In the genomic region with DNA sequence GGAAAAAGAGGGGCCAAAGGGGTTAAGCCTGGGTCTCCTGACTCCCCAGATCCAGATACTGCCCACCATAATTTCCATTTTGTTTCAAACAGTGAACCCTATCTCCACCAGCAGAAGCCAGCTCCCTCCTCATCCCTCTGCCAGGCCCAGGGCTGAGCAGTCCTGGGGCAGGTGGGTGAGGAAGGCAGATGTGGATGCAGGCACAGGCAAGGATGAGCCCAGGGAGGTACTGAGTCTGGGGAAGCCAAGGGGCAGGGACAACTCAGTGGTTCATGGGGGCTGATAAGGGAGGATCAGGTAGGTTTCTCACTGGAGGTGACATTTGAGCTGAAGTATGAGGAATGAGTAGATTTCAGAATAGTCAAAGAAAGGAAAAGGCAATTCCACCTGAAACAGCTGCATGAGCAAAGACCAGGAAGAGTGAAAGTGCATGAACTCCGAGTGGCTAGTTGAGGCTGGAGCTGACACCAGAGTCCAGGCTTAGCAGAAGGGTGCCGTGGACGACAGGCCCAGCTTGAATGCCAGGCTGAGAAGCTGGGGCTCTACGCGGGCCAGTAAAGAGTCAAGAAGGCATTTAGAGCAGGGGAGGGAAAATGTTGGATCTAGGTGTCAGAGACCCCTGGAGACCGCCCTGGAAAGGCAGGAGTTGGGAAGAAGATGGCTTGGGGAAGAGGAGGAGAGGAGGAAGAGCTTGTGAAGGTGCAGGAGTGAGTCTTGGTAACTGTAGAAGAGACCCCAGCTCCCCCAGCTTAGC, we compare ENCODE assay signal across 8 cellular contexts. TPM values are rescaled to one million over a fixed set of nuclear protein-coding genes. Genes with fewer than 3 reads are reported as not detected.
DNase-seq lines count a peak whose midpoint lies in the region; ATAC-seq, FAIRE-seq and TF ChIP-seq lines count a peak whose summit lies in the region.

No MANE protein-coding gene starts in this region.

- H3K4me3 ChIP-seq in keratinocyte (ENCODE audit: control insufficient read depth in 2 of 3, extremely low read depth in 1 of 3, insufficient read depth in 2 of 3, low read depth in 1 of 3, low read length in 3 of 3), result peak overlapping the region; percentile 56 to 83 (median 75)

- H3K4me3 Mint-ChIP-seq in activated CD4-positive, alpha-beta T cell treated with anti-CD3 and anti-CD28 coated beads for 36 hours, result no peak overlapping the region

- no peaks in the 10 kb centered on the region for H3K9me3 ChIP-seq in keratinocyte (ENCODE audit: control insufficient read depth, low read depth, low read length)

- peak overlapping the region; percentile 72 for H3K27ac ChIP-seq in keratinocyte (ENCODE audit: control insufficient read depth, insufficient read depth, low read length)

- POLR2A ChIA-PET in activated CD4-positive, alpha-beta T cell treated with anti-CD3 and anti-CD28 coated beads for 36 hours (lab: Charles Lee), result interaction anchor here (1.0 to 2.3 kb wide), 5 partner anchors 9 to 36 kb away, joined by 3 to 26 read pairs (median 8); a partner anchor contains a TSS

- peak overlapping the region; percentile 93 for H3K4me2 ChIP-seq in keratinocyte (ENCODE audit: control insufficient read depth, extremely low read depth, insufficient read depth, low read depth, low read length)

- peaks cover 72% of the 10 kb centered on the region for H3K4me1 ChIP-seq in keratinocyte (ENCODE audit: control insufficient read depth, extremely low read depth, insufficient read depth, low read length)

- CTCF ChIA-PET in activated CD4-positive, alpha-beta T cell treated with anti-CD3 and anti-CD28 coated beads for 36 hours (lab: Charles Lee), result interaction anchor here (0.6 to 2.7 kb wide), 17 partner anchors 9 to 203 kb away, joined by 3 to 50 read pairs (median 4); a partner anchor contains a TSS

- peaks cover 14% of the 10 kb centered on the region for H3K36me3 Mint-ChIP-seq in activated CD4-positive, alpha-beta T cell treated with anti-CD3 and anti-CD28 coated beads for 36 hours (ENCODE audit: low read depth)
- peaks cover 0 to 13% of the 10 kb centered on the region in 2 donors for H3K36me3 Mint-ChIP-seq in activated naive CD4-positive, alpha-beta T cell treated with anti-CD3 and anti-CD28 coated beads, Interleukin-2, amount 50 U/mL, for 72 hours

- no peak for ATAC-seq in activated CD4-positive, alpha-beta T cell treated with anti-CD3 and anti-CD28 coated beads for 36 hours
- no peak for ATAC-seq in activated naive CD4-positive, alpha-beta T cell treated with anti-CD3 and anti-CD28 coated beads, Interleukin-2, amount 50 U/mL, for 72 hours
- ATAC-seq in activated CD4-positive, CD25-positive, alpha-beta regulatory T cell treated with anti-CD3 and anti-CD28 coated beads, Interleukin-2, amount 50 U/mL, for 24 hours, result no peak

- peaks cover 61% of the 10 kb centered on the region for H3K4me1 Mint-ChIP-seq in activated CD4-positive, alpha-beta T cell treated with anti-CD3 and anti-CD28 coated beads for 36 hours

- dilution Hi-C loops in keratinocyte (cut with MboI; ENCODE audit: extremely low pct_ligation_motif_present, low sequenced_read_pairs), result no loop called here

- no peak for TF ChIP-seq CTCF in keratinocyte (optimal IDR thresholded peaks at IDR 0.05 in 1 of 3, IDR thresholded peaks at IDR 0.05 in 1 of 3, conservative IDR thresholded peaks at IDR 0.05 in 1 of 3; ENCODE audit: extremely low read depth in 1 of 3, insufficient read depth in 2 of 3, low read length in 3 of 3)

- in situ Hi-C loops in ACHN (cut with HindIII; ENCODE audit: low pct_ligation_motif_present, low pct_unique_long_range_greater_than_20kb, low sequenced_read_pairs), result no loop called here

- no peaks in the 10 kb centered on the region for H3K27me3 Mint-ChIP-seq in activated CD4-positive, alpha-beta T cell treated with anti-CD3 and anti-CD28 coated beads for 36 hours

- peaks cover 5% of the 10 kb centered on the region for H3K9me1 ChIP-seq in keratinocyte (ENCODE audit: control insufficient read depth, extremely low read depth, insufficient read depth, low read length)

- H3K9me3 Mint-ChIP-seq in activated CD4-positive, alpha-beta T cell treated with anti-CD3 and anti-CD28 coated beads for 36 hours (ENCODE audit: low read depth), result no peaks in the 10 kb centered on the region
- H3K9me3 Mint-ChIP-seq in activated naive CD4-positive, alpha-beta T cell treated with anti-CD3 and anti-CD28 coated beads, Interleukin-2, amount 50 U/mL, for 72 hours, result no peaks in the 10 kb centered on the region

- H3K27me3 ChIP-seq in keratinocyte (ENCODE audit: control insufficient read depth, extremely low read depth, insufficient read depth, low read length), result no peaks in the 10 kb centered on the region

- peaks cover 9 to 30% of the 10 kb centered on the region in 2 experiments for H3K36me3 ChIP-seq in keratinocyte (ENCODE audit: control insufficient read depth in 2 of 2, extremely low read depth in 1 of 2, insufficient read depth in 2 of 2, low read length in 2 of 2)

- no peaks in the 10 kb centered on the region for H4K20me1 ChIP-seq in keratinocyte (ENCODE audit: control insufficient read depth, extremely low read depth, insufficient read depth, low read length)

- no peak for DNase-seq in activated CD4-positive, alpha-beta T cell treated with anti-CD3 and anti-CD28 coated beads for 36 hours
- no peak for DNase-seq in activated CD4-positive, alpha-beta T cell treated with anti-CD3 and anti-CD28 coated beads, Interleukin-2, amount 50 U/mL, for 4 hours
- no peak for DNase-seq in activated naive CD4-positive, alpha-beta T cell treated with anti-CD3 and anti-CD28 coated beads, Interleukin-2, amount 50 U/mL, for 72 hours (ENCODE audit: low spot score in 2 of 2)
- DNase-seq in keratinocyte (ENCODE audit: low read depth, low spot score), result no peak
- DNase-seq in superior temporal gyrus (ENCODE audit: extremely low spot score), result peak; percentile 68
- no peak for DNase-seq in ACHN
- no peak for DNase-seq in NCI-H187 treated with DMSO at 0.1 percent for 48 hours (lab: John Stamatoyannopoulos, UW)

- peak overlapping the region; percentile 89 for H3K27ac Mint-ChIP-seq in activated CD4-positive, alpha-beta T cell treated with anti-CD3 and anti-CD28 coated beads for 36 hours
- H3K27ac Mint-ChIP-seq in activated naive CD4-positive, alpha-beta T cell treated with anti-CD3 and anti-CD28 coated beads, Interleukin-2, amount 50 U/mL, for 72 hours, result peak overlapping the region; percentile 94 to 98

- peak; percentile 32 for FAIRE-seq in keratinocyte (lab: Jason Lieb, UNC)

- H3K9ac ChIP-seq in keratinocyte (ENCODE audit: control insufficient read depth, extremely low read depth, insufficient read depth, low read length), result peak overlapping the region; percentile 68

- intact Hi-C loops in activated CD4-positive, alpha-beta T cell treated with anti-CD3 and anti-CD28 coated beads for 36 hours (cut with DNase I, micrococcal nuclease), result loop anchor here in 1 of 2 experiments (1.0 kb wide), 1 partner anchor 9 kb away; no protein-coding TSS in a partner anchor

- H3K79me2 ChIP-seq in keratinocyte (ENCODE audit: control insufficient read depth, insufficient read depth, low read length), result peaks cover 35% of the 10 kb centered on the region

- H2AFZ ChIP-seq in keratinocyte (ENCODE audit: control insufficient read depth, low read length), result no peak overlapping the region

RNA-seq across cellular contexts. Expression of a gene that starts 10.3 kb away (rescaled TPM):
- 10 to 100 TPM; 62.8 to 66.3 TPM for total RNA-seq in activated CD4-positive, alpha-beta T cell treated with anti-CD3 and anti-CD28 coated beads for 36 hours
- 10 to 100 TPM; 87.7 to 90.6 TPM for total RNA-seq in activated naive CD4-positive, alpha-beta T cell treated with anti-CD3 and anti-CD28 coated beads, Interleukin-2, amount 50 U/mL, for 72 hours
- 3.1 to 11.1 TPM (median 3.8 TPM) in 3 replicates for polyA plus RNA-seq in keratinocyte
- 9.9 TPM for polyA plus RNA-seq in keratinocyte (2011; ENCODE audit: low read depth)
- 4.4 and 14.0 TPM in 2 replicates for polyA plus RNA-seq in keratinocyte (2011; cell fraction: cytosol; rRNA removed)
- polyA plus RNA-seq in keratinocyte (2011; cell fraction: nucleus; rRNA removed), result 28.1 and 45.7 TPM in 2 replicates
- polyA plus RNA-seq in keratinocyte (2012; ENCODE audit: low replicate concordance), result 15.4 and 37.6 TPM in 2 replicates
- polyA minus RNA-seq in keratinocyte, result 4.7 to 38.8 TPM (median 5.7 TPM) in 3 replicates
- 29.2 TPM for polyA minus RNA-seq in keratinocyte (2011; cell fraction: cytosol; rRNA and poly(A)+ RNA removed)
- polyA minus RNA-seq in keratinocyte (2011; cell fraction: nucleus; rRNA and poly(A)+ RNA removed), result 23.9 and 26.1 TPM in 2 replicates

RNA-seq across cellular contexts. Expression of a gene that starts 22.6 kb away (rescaled TPM):
- 1 to 10 TPM in 1 of 2 experiments, under 1 TPM in 1; 0.63 to 1.0 TPM for total RNA-seq in activated CD4-positive, alpha-beta T cell treated with anti-CD3 and anti-CD28 coated beads for 36 hours
- total RNA-seq in activated naive CD4-positive, alpha-beta T cell treated with anti-CD3 and anti-CD28 coated beads, Interleukin-2, amount 50 U/mL, for 72 hours, result 1 to 10 TPM in 1 of 2 donors, under 1 TPM in 1; 0.93 to 1.6 TPM
- 0.25 to 0.88 TPM (median 0.35 TPM) in 3 replicates for polyA plus RNA-seq in keratinocyte
- 0.37 TPM for polyA plus RNA-seq in keratinocyte (2011; ENCODE audit: low read depth)
- polyA plus RNA-seq in keratinocyte (2011; cell fraction: cytosol; rRNA removed), result 0.49 and 1.2 TPM in 2 replicates
- polyA plus RNA-seq in keratinocyte (2011; cell fraction: nucleus; rRNA removed), result 0.53 and 1.0 TPM in 2 replicates
- polyA plus RNA-seq in keratinocyte (2012; ENCODE audit: low replicate concordance), result 0.45 and 1.4 TPM in 2 replicates
- 0.16 to 3.1 TPM (median 0.33 TPM) in 3 replicates for polyA minus RNA-seq in keratinocyte
- polyA minus RNA-seq in keratinocyte (2011; cell fraction: cytosol; rRNA and poly(A)+ RNA removed), result 3.1 TPM
- polyA minus RNA-seq in keratinocyte (2011; cell fraction: nucleus; rRNA and poly(A)+ RNA removed), result 0.42 and 0.93 TPM in 2 replicates

RNA-seq across cellular contexts. Expression of a gene that starts 23.1 kb away (rescaled TPM):
- 10 to 100 TPM; 43.4 to 53.9 TPM for total RNA-seq in activated CD4-positive, alpha-beta T cell treated with anti-CD3 and anti-CD28 coated beads for 36 hours
- total RNA-seq in activated naive CD4-positive, alpha-beta T cell treated with anti-CD3 and anti-CD28 coated beads, Interleukin-2, amount 50 U/mL, for 72 hours, result 10 to 100 TPM; 50.9 to 54.2 TPM
- 27.6 to 55.4 TPM (median 28.3 TPM) in 3 replicates for polyA plus RNA-seq in keratinocyte
- 15.2 TPM for polyA plus RNA-seq in keratinocyte (2011; ENCODE audit: low read depth)
- polyA plus RNA-seq in keratinocyte (2011; cell fraction: cytosol; rRNA removed), result 20.5 and 36.8 TPM in 2 replicates
- polyA plus RNA-seq in keratinocyte (2011; cell fraction: nucleus; rRNA removed), result 11.3 and 22.4 TPM in 2 replicates
- 15.2 and 50.0 TPM in 2 replicates for polyA plus RNA-seq in keratinocyte (2012; ENCODE audit: low replicate concordance)
- 29.0 to 125 TPM (median 43.1 TPM) in 3 replicates for polyA minus RNA-seq in keratinocyte
- polyA minus RNA-seq in keratinocyte (2011; cell fraction: cytosol; rRNA and poly(A)+ RNA removed), result 48.9 TPM
- polyA minus RNA-seq in keratinocyte (2011; cell fraction: nucleus; rRNA and poly(A)+ RNA removed), result 10.2 and 13.2 TPM in 2 replicates

RNA-seq across cellular contexts. Expression of a gene that starts 24.4 kb away (rescaled TPM):
- 10 to 100 TPM; 65.5 to 66.4 TPM for total RNA-seq in activated CD4-positive, alpha-beta T cell treated with anti-CD3 and anti-CD28 coated beads for 36 hours
- 10 to 100 TPM; 48.8 to 67.8 TPM for total RNA-seq in activated naive CD4-positive, alpha-beta T cell treated with anti-CD3 and anti-CD28 coated beads, Interleukin-2, amount 50 U/mL, for 72 hours
- polyA plus RNA-seq in keratinocyte, result 75.4 to 87.4 TPM (median 83.5 TPM) in 3 replicates
- polyA plus RNA-seq in keratinocyte (2011; ENCODE audit: low read depth), result 10.1 TPM
- 37.7 and 64.6 TPM in 2 replicates for polyA plus RNA-seq in keratinocyte (2011; cell fraction: cytosol; rRNA removed)
- 94.1 and 101 TPM in 2 replicates for polyA plus RNA-seq in keratinocyte (2011; cell fraction: nucleus; rRNA removed)
- polyA plus RNA-seq in keratinocyte (2012; ENCODE audit: low replicate concordance), result 34.6 and 75.9 TPM in 2 replicates
- polyA minus RNA-seq in keratinocyte, result 67.4 to 70.6 TPM (median 69.2 TPM) in 3 replicates
- polyA minus RNA-seq in keratinocyte (2011; cell fraction: cytosol; rRNA and poly(A)+ RNA removed), result 140 TPM
- polyA minus RNA-seq in keratinocyte (2011; cell fraction: nucleus; rRNA and poly(A)+ RNA removed), result 44.9 and 57.9 TPM in 2 replicates

RNA-seq across cellular contexts. Expression of a gene that starts 33.8 kb away (rescaled TPM):
- total RNA-seq in activated CD4-positive, alpha-beta T cell treated with anti-CD3 and anti-CD28 coated beads for 36 hours, result under 1 TPM; 0.53 to 0.69 TPM
- 1 to 10 TPM in 1 of 2 donors, under 1 TPM in 1; 0.16 to 1.8 TPM for total RNA-seq in activated naive CD4-positive, alpha-beta T cell treated with anti-CD3 and anti-CD28 coated beads, Interleukin-2, amount 50 U/mL, for 72 hours
- not detected in 3 replicates for polyA plus RNA-seq in keratinocyte
- polyA plus RNA-seq in keratinocyte (2011; ENCODE audit: low read depth), result not detected
- not detected in 2 replicates for polyA plus RNA-seq in keratinocyte (2011; cell fraction: cytosol; rRNA removed)
- 0.24 TPM in 1 of 2 replicates, not detected in the other for polyA plus RNA-seq in keratinocyte (2011; cell fraction: nucleus; rRNA removed)
- polyA plus RNA-seq in keratinocyte (2012; ENCODE audit: low replicate concordance), result not detected in 2 replicates
- polyA minus RNA-seq in keratinocyte, result not detected in 3 replicates
- not detected for polyA minus RNA-seq in keratinocyte (2011; cell fraction: cytosol; rRNA and poly(A)+ RNA removed)
- polyA minus RNA-seq in keratinocyte (2011; cell fraction: nucleus; rRNA and poly(A)+ RNA removed), result not detected in 2 replicates
